38 cellular contexts compared by ENCODE assay signal in the genomic region with DNA sequence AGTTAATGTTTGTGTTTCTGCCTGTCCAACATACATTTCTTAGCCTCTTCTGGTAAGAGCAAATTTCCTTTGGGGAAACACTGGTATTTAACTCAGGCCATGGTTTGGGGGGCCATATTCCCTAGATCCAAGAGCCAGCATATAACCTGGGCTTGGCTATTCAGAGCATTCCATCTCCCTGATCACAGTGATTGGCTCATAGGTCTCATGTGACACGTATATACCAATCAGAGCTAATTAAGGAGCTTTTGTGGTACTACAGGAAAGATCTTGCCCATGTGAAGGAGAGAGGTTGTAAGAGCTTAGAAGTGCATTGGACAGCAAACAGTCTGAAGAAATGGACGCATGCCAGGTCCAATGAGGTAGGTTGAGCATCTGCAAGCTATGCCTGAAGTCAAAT. TPM values are rescaled to one million over a fixed set of nuclear protein-coding genes. Genes with fewer than 3 reads are reported as not detected.
"Had no signal": no experiment of that assay in that cellular context is flagged by ENCODE, and none has a peak within 500 bp of the region (broad histone marks: within the 10 kb centered on the region; RNA-seq: fewer than 3 reads in every experiment).

No MANE protein-coding gene starts in this region.

- H3K4me3 ChIP-seq: Peyer's patch, SK-N-MC had no signal

- H3K27ac ChIP-seq: brain microvascular endothelial cell, Peyer's patch, SK-N-MC, WERI-Rb-1 had no signal

- H3K27me3 ChIP-seq: brain microvascular endothelial cell, Peyer's patch had no signal

- ATAC-seq: activated CD8-positive, alpha-beta T cell treated with anti-CD3 and anti-CD28 coated beads for 36 hours; activated T-cell treated with anti-CD3 and anti-CD28 coated beads, Interleukin-2, amount 50 U/mL, for 72 hours; activated T-helper 17 cell treated with anti-CD3 and anti-CD28 coated beads, Interleukin-2, amount 50 U/mL, for 72 hours; PC-3 had no signal

- DNase-seq: activated CD4-positive, alpha-beta T cell treated with anti-CD3 and anti-CD28 coated beads, Interleukin-2, amount 10 ng/mL, durations not matched to agents 24 days and 14 days; activated CD4-positive, alpha-beta T cell treated with anti-CD3 and anti-CD28 coated beads, Interleukin-2, amount 50 U/mL, for 4 hours; activated CD8-positive, alpha-beta T cell treated with anti-CD3 and anti-CD28 coated beads for 36 hours; activated effector memory CD4-positive, alpha-beta T cell treated with anti-CD3 and anti-CD28 coated beads, Interleukin-2, amount 50 U/mL, for 16 hours; activated naive CD4-positive, alpha-beta T cell; activated naive CD4-positive, alpha-beta T cell treated with anti-CD3 and anti-CD28 coated beads, Interleukin-2, amount 50 U/mL, for 16 hours; activated naive CD8-positive, alpha-beta T cell treated with anti-CD3 and anti-CD28 coated beads for 36 hours; activated T-cell treated with anti-CD3 and anti-CD28 coated beads, Interleukin-2, amount 50 U/mL, for 1 hour; activated T-cell treated with anti-CD3 and anti-CD28 coated beads, Interleukin-2, amount 50 U/mL, for 72 hours; amniotic stem cell; aorta; brain microvascular endothelial cell; central memory CD4-positive, alpha-beta T cell; Karpas-422; KBM-7; NCI-H1092; NCI-H146; NCI-H187; NCI-H2029 treated with DMSO at 0.1 percent for 48 hours; NCI-H2171 treated with DMSO at 0.1 percent for 48 hours; NCI-H226; NCI-H446 treated with DMSO at 0.1 percent for 48 hours; NCI-H524; NCI-H69; NK-92 treated with Interleukin-12 subunit alpha and Interleukin-12 subunit beta, amount 100 ng/mL, for 24 hours; PC-3; Peyer's patch; RPMI8226; SHP77 treated with DMSO at 0.1 percent for 48 hours; T1000; WERI-Rb-1 had no signal

- H3K36me3 ChIP-seq: brain microvascular endothelial cell, Peyer's patch, WERI-Rb-1 had no signal

- H3K4me1 ChIP-seq: Peyer's patch had no signal

- H3K9me3 ChIP-seq: Peyer's patch had no signal

RNA-seq across cellular contexts. Expression of a gene that starts 33.4 kb away (rescaled TPM):
- total RNA-seq: activated CD4-positive, alpha-beta T cell treated with anti-CD3 and anti-CD28 coated beads, Interleukin-2, amount 10 ng/mL, durations not matched to agents 24 days and 14 days; activated CD8-positive, alpha-beta memory T cell treated with anti-CD3 and anti-CD28 coated beads for 36 hours; activated CD8-positive, alpha-beta T cell treated with anti-CD3 and anti-CD28 coated beads for 36 hours; activated naive CD8-positive, alpha-beta T cell treated with anti-CD3 and anti-CD28 coated beads for 36 hours; activated T-cell treated with anti-CD3 and anti-CD28 coated beads, Interleukin-2, amount 50 U/mL, for 72 hours; activated T-helper 17 cell treated with anti-CD3 and anti-CD28 coated beads, Interleukin-2, amount 50 U/mL, for 72 hours; aorta; chondrocyte; MCF 10A; PC-3; Peyer's patch; T-helper 1 cell treated with Interleukin-12 subunit alpha and Interleukin-12 subunit beta and Interleukin-4 antibody, amounts not matched to agents 30 ng/mL and 1 ng/mL, for 36 hours; T-helper 2 cell treated with Interferon-gamma antibody and Interleukin-4, amounts not matched to agents 100 ng/mL and 5 ng/mL, for 36 hours had no signal
